ENCODE assay signal across 8 cellular contexts in genomic region chr19:12891553-12892021, GRCh38. TPM values are rescaled to one million over a fixed set of nuclear protein-coding genes. Genes with fewer than 3 reads are reported as not detected.
DNase-seq lines count a peak whose midpoint lies in the region; FAIRE-seq and TF ChIP-seq lines count a peak whose summit lies in the region.

No MANE protein-coding gene starts in this region.

- FAIRE-seq in bronchial epithelial cell (lab: Jason Lieb, UNC): no peak

- DNase-seq in bronchial epithelial cell (ENCODE audit: low read depth) (no peak), SKM-1 treated with dmso at 0.1 percent for 144 hours (lab: John Stamatoyannopoulos, UW; ENCODE audit: unreplicated experiment) (no peak), NCI-H2081 treated with DMSO at 0.1 percent for 48 hours (lab: John Stamatoyannopoulos, UW) (no peak), NCI-H2029 (lab: John Stamatoyannopoulos, UW) (no peak), iPS-NIHi7 (ENCODE audit: extremely low spot score) (no peak)

- H3K9ac ChIP-seq in HUES48 (ENCODE audit: low read depth, low read length) (peak overlapping the region; percentile 68), mucosa of rectum (ENCODE audit: low read depth in 1 of 2, low read length in 2 of 2) (peak overlapping the region; percentile 63 to 79)

- TF ChIP-seq CTCF in bronchial epithelial cell (IDR thresholded peaks at IDR 0.05; ENCODE audit: insufficient read depth, low read length, severe bottlenecking): no peak

- H3K9me3 ChIP-seq in HUES48 (ENCODE audit: control insufficient read depth, insufficient read depth, low read length) (no peaks in the 10 kb centered on the region), mucosa of rectum (ENCODE audit: control insufficient read depth in 2 of 2, low read length in 2 of 2) (no peaks in the 10 kb centered on the region)

- H3K4me3 ChIP-seq in ACC112 (ENCODE audit: low read depth, low read length) (peak overlapping the region; percentile 88), HUES48 (ENCODE audit: low read depth, low read length) (peak overlapping the region; percentile 87), bronchial epithelial cell (ENCODE audit: low read depth, low read length) (peak overlapping the region; percentile 83), mucosa of rectum (ENCODE audit: low read length in 2 of 2) (peak overlapping the region; percentile 85 to 94)

- H3K4me1 ChIP-seq in ACC112 (ENCODE audit: control insufficient read depth, insufficient read depth, low read length, unreplicated experiment) (peaks cover 5% of the 10 kb centered on the region), HUES48 (ENCODE audit: control insufficient read depth, insufficient read depth, low read length) (no peaks in the 10 kb centered on the region), mucosa of rectum (ENCODE audit: control insufficient read depth in 2 of 2, insufficient read depth in 2 of 2, low read length in 2 of 2) (peaks cover 10 to 12% of the 10 kb centered on the region in 2 donors)

- H2AFZ ChIP-seq in ACC112 (ENCODE audit: low read length, unreplicated experiment): no peak overlapping the region

- H3K36me3 ChIP-seq in ACC112 (ENCODE audit: insufficient read depth, low read length) (no peaks in the 10 kb centered on the region), HUES48 (ENCODE audit: control insufficient read depth, insufficient read depth, low read length) (peaks cover 31% of the 10 kb centered on the region), bronchial epithelial cell (ENCODE audit: control insufficient read depth, insufficient read depth, low read length) (peaks cover 7% of the 10 kb centered on the region), mucosa of rectum (ENCODE audit: control insufficient read depth in 2 of 2, insufficient read depth in 2 of 2, low read length in 2 of 2) (peaks cover 0 to 23% of the 10 kb centered on the region in 2 donors)

- no peak overlapping the region for H3K27ac ChIP-seq in ACC112 (ENCODE audit: low read depth, low read length)
- H3K27ac ChIP-seq in HUES48 (ENCODE audit: low read depth, low read length): no peak overlapping the region
- peak overlapping the region in 1 of 2 donors; percentile 74 for H3K27ac ChIP-seq in mucosa of rectum (ENCODE audit: low read depth in 2 of 2, low read length in 2 of 2)

- H3K27me3 ChIP-seq in ACC112 (ENCODE audit: insufficient read depth, low read length): peaks cover 6% of the 10 kb centered on the region; the same call in 1 of the 2 replicates
- H3K27me3 ChIP-seq in HUES48 (ENCODE audit: control insufficient read depth, insufficient read depth, low read length): peaks cover 3% of the 10 kb centered on the region; the same call in 1 of the 2 replicates
- no peaks in the 10 kb centered on the region for H3K27me3 ChIP-seq in bronchial epithelial cell (ENCODE audit: control insufficient read depth, insufficient read depth, low read length)
- H3K27me3 ChIP-seq in mucosa of rectum (ENCODE audit: control insufficient read depth in 2 of 2, insufficient read depth in 2 of 2, low read length in 2 of 2): no peaks in the 10 kb centered on the region

- H3K79me2 ChIP-seq in ACC112 (ENCODE audit: control insufficient read depth, insufficient read depth, low read length, unreplicated experiment): no peaks in the 10 kb centered on the region

RNA-seq across cellular contexts. Expression of gene GCDH, which starts 0.6 kb away (rescaled TPM):
- total RNA-seq in bronchial epithelial cell: 17.9 and 38.2 TPM in 2 replicates

RNA-seq across cellular contexts. Expression of gene KLF1, which starts 4.6 kb away (rescaled TPM):
- total RNA-seq in bronchial epithelial cell: not detected in 2 replicates

RNA-seq across cellular contexts. Expression of gene DNASE2, which starts 10.3 kb away (rescaled TPM):
- 27.9 and 35.2 TPM in 2 replicates for total RNA-seq in bronchial epithelial cell

RNA-seq across cellular contexts. Expression of gene SYCE2, which starts 27.5 kb away (rescaled TPM):
- total RNA-seq in bronchial epithelial cell: not detected in 2 replicates

RNA-seq across cellular contexts. Expression of gene FARSA, which starts 41.9 kb away (rescaled TPM):
- 53.6 and 55.5 TPM in 2 replicates for total RNA-seq in bronchial epithelial cell
